ENCODE assay signal across 8 cellular contexts in the genomic region with DNA sequence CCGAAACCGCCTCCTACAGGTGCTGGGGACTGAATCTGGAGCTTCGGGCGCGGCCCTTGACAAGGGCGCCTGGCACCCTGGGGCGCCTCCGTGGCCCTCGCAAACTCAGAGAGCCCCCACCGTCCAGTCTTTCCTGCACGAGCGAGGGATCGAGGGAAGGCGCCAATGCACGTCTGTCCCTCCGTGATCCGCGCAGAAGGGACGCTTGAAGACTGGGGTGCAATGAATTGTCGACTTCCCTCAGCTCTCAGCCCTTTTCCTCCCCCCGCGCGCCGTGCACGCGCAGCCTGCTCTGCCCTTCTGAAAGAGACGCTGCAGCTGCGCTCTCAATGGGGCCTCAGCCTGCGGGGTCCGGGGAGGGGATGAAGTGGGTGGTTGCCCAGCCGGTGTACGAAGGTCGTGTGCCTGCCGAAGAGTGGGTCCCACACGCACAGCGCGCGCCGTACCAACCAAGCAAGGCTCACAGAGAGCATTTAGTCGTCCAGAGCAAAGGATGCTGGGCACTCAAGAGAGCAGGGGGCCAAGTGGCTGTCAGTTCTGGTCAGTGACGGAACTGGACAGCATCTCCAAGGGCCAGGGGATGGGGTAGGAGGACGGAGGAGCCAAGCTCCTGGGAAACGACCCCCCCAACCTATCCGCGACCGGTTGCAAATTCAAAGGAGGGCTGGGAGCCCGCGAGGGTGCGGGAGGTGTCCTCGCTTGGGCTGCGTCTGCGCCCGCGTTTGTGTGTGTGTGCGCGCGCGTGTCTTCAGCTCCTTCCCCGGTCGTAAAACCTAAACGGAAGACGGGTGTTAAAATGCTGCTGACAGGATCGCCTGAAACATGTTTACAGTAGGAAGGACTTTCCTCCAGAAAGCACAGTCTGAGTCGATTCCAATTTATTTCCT. TPM values are rescaled to one million over a fixed set of nuclear protein-coding genes. Genes with fewer than 3 reads are reported as not detected.
DNase-seq lines count a peak whose midpoint lies in the region; ATAC-seq, FAIRE-seq and TF ChIP-seq lines count a peak whose summit lies in the region.

No MANE protein-coding gene starts in this region.

- H3K9me3 ChIP-seq in left ventricle myocardium inferior (replicated peaks): peaks cover 8% of the 10 kb centered on the region

- no peak for TF ChIP-seq CTCF in left ventricle myocardium inferior (IDR thresholded peaks at IDR 0.05; ENCODE audit: borderline replicate concordance)

- H3K27me3 ChIP-seq in left ventricle myocardium inferior (ENCODE audit: low read depth): no peaks in the 10 kb centered on the region

- peak overlapping the region; percentile 84 for H3K27ac ChIP-seq in left ventricle myocardium inferior (replicated peaks)

- peaks cover 33% of the 10 kb centered on the region for H3K4me1 ChIP-seq in left ventricle myocardium inferior

- H3K36me3 ChIP-seq in left ventricle myocardium inferior: no peaks in the 10 kb centered on the region

- peak overlapping the region; percentile 75 for H3K4me3 ChIP-seq in left ventricle myocardium inferior

- FAIRE-seq in HTR-8/SVneo (lab: Jason Lieb, UNC): peak; percentile 49

- DNase-seq in GDM1 (lab: John Stamatoyannopoulos, UW) (peak; percentile 25), HTR-8/SVneo (ENCODE audit: insufficient read length, low spot score) (no peak), amniotic stem cell (lab: John Stamatoyannopoulos, UW) (peak; percentile 33), left ventricle myocardium inferior (peak; percentile 52), posterior cingulate gyrus (peak in 9 of 10 donors; percentile 35 to 95 (median 67))
- no peak for DNase-seq in effector CD8-positive, alpha-beta T cell (lab: John Stamatoyannopoulos, UW)

- intact Hi-C loops in left ventricle myocardium inferior (cut with micrococcal nuclease): no loop called here
- intact Hi-C loops in posterior cingulate gyrus (cut with DNase I): loop anchor here (5.0 kb wide), 1 partner anchor 796 kb away; no protein-coding TSS in a partner anchor

- peak; percentile 42 for ATAC-seq in GM21528 (IDR thresholded peaks at IDR 0.05; ENCODE audit: low FRiP score, unreplicated experiment)

TF ChIP-seq in PFSK-1, 5 proteins besides CTCF, POLR2A, EP300 and RAD21:
- TF ChIP-seq SIN3A (IDR thresholded peaks at IDR 0.05; ENCODE audit: borderline replicate concordance, insufficient read depth, low read length): no peak
- TF ChIP-seq, protein P1, sequence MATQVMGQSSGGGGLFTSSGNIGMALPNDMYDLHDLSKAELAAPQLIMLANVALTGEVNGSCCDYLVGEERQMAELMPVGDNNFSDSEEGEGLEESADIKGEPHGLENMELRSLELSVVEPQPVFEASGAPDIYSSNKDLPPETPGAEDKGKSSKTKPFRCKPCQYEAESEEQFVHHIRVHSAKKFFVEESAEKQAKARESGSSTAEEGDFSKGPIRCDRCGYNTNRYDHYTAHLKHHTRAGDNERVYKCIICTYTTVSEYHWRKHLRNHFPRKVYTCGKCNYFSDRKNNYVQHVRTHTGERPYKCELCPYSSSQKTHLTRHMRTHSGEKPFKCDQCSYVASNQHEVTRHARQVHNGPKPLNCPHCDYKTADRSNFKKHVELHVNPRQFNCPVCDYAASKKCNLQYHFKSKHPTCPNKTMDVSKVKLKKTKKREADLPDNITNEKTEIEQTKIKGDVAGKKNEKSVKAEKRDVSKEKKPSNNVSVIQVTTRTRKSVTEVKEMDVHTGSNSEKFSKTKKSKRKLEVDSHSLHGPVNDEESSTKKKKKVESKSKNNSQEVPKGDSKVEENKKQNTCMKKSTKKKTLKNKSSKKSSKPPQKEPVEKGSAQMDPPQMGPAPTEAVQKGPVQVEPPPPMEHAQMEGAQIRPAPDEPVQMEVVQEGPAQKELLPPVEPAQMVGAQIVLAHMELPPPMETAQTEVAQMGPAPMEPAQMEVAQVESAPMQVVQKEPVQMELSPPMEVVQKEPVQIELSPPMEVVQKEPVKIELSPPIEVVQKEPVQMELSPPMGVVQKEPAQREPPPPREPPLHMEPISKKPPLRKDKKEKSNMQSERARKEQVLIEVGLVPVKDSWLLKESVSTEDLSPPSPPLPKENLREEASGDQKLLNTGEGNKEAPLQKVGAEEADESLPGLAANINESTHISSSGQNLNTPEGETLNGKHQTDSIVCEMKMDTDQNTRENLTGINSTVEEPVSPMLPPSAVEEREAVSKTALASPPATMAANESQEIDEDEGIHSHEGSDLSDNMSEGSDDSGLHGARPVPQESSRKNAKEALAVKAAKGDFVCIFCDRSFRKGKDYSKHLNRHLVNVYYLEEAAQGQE (IDR thresholded peaks at IDR 0.05; ENCODE audit: insufficient read depth in 1 of 2, low read depth in 2 of 2, low read length in 2 of 2): no peak
- peak; percentile 25; the same call in 1 of the 2 replicates for TF ChIP-seq TAF1 (IDR thresholded peaks at IDR 0.05; ENCODE audit: borderline replicate concordance, insufficient read depth, low read length)
- peak; percentile 50; the same call in 1 of the 2 replicates for TF ChIP-seq POLR2AphosphoS5 (IDR thresholded peaks at IDR 0.05; ENCODE audit: low read depth, low read length)

RNA-seq across cellular contexts. Expression of gene SOX4, which starts 5.4 kb away (rescaled TPM):
- polyA plus RNA-seq in PFSK-1 (2012; ENCODE audit: insufficient read length, low read depth): 10.2 TPM
- 3.8 TPM for total RNA-seq in left ventricle myocardium inferior

Comparison
In these comparisons a context has a peak if more than half of its experiments do, and no peak if none do; other contexts are left out.
1. DNase-seq: peak in GDM1 (single experiment), amniotic stem cell (single experiment), left ventricle myocardium inferior (single experiment) and posterior cingulate gyrus (9 of 10); none in HTR-8/SVneo (single experiment) and effector CD8-positive, alpha-beta T cell (single experiment).